ENCODE assay signal across 25 cellular contexts in the genomic region with DNA sequence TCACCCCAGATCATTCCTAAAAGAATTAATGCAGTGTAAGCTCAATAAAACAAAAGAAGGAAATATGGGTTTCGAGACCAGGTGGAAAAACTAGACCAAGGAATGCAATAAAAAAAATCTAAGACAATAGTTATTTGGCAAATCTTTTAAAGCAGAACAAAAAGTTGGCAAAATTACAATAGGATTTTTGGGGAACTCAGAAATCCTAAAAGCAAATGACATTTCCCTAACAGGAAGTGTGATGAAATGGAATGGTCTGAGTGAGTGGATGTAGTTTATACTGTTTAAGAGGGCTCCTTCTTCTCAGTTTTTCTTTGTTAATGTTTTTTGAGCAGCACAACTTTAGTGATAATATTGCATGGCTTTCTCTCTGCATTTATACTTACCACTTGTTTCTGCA.
"Had no signal": no experiment of that assay in that cellular context is flagged by ENCODE, and none has a peak within 500 bp of the region (broad histone marks: within the 10 kb centered on the region; RNA-seq: fewer than 3 reads in every experiment).

No MANE protein-coding gene starts in this region.

- H3K9me3 Mint-ChIP-seq: activated naive CD8-positive, alpha-beta T cell treated with anti-CD3 and anti-CD28 coated beads, Interleukin-2, amount 10 ng/mL, durations not matched to agents 7 days and 5 days; neural progenitor cell; stimulated activated naive B cell treated with anti-CD40 and anti-IgM and Interleukin-4, amounts not matched to agents 10 μg/mL and 1 μg/mL and 100 μg/mL, for 72 hours; WTC11 had no signal

- H3K27me3 ChIP-seq: breast epithelium, gastrocnemius medialis, heart right ventricle, neural progenitor cell, transverse colon, uterus had no signal

- H3K36me3 ChIP-seq: breast epithelium, gastrocnemius medialis, heart right ventricle, neural progenitor cell, prostate gland, transverse colon, uterus had no signal

- FAIRE-seq: keratinocyte had no signal

- H3K4me1 Mint-ChIP-seq: activated naive CD8-positive, alpha-beta T cell treated with anti-CD3 and anti-CD28 coated beads, Interleukin-2, amount 10 ng/mL, durations not matched to agents 7 days and 5 days; naive thymus-derived CD4-positive, alpha-beta T cell; stimulated activated naive B cell treated with anti-CD40 and anti-IgM and Interleukin-4, amounts not matched to agents 10 μg/mL and 1 μg/mL and 100 μg/mL, for 72 hours had no signal

- H3K36me3 Mint-ChIP-seq: activated naive CD8-positive, alpha-beta T cell treated with anti-CD3 and anti-CD28 coated beads, Interleukin-2, amount 10 ng/mL, durations not matched to agents 7 days and 5 days; stimulated activated naive B cell treated with anti-CD40 and anti-IgM and Interleukin-4, amounts not matched to agents 10 μg/mL and 1 μg/mL and 100 μg/mL, for 72 hours; WTC11 had no signal

- H3K27ac Mint-ChIP-seq: activated naive CD4-positive, alpha-beta T cell treated with anti-CD3 and anti-CD28 coated beads for 36 hours; activated naive CD8-positive, alpha-beta T cell treated with anti-CD3 and anti-CD28 coated beads, Interleukin-2, amount 10 ng/mL, durations not matched to agents 7 days and 5 days; activated T-cell treated with anti-CD3 and anti-CD28 coated beads, Interleukin-2, amount 50 U/mL, for 24 hours; naive thymus-derived CD4-positive, alpha-beta T cell; neural progenitor cell; stimulated activated naive B cell treated with anti-CD40 and anti-IgM and Interleukin-4, amounts not matched to agents 10 μg/mL and 1 μg/mL and 100 μg/mL, for 72 hours; WTC11 had no signal

- H3K4me1 ChIP-seq: breast epithelium, prostate gland, transverse colon, uterus had no signal

- H3K27ac ChIP-seq: gastrocnemius medialis, neural progenitor cell, prostate gland, transverse colon, uterus had no signal

- DNase-seq: activated CD4-positive, alpha-beta T cell treated with anti-CD3 and anti-CD28 coated beads, Interleukin-2, amount 50 U/mL, for 4 hours; activated CD8-positive, alpha-beta memory T cell treated with anti-CD3 and anti-CD28 coated beads for 24 hours; activated CD8-positive, alpha-beta memory T cell treated with anti-CD3 and anti-CD28 coated beads, Interleukin-2, amount 50 U/mL, for 4 hours; activated naive CD4-positive, alpha-beta T cell treated with anti-CD3 and anti-CD28 coated beads for 36 hours; activated naive CD8-positive, alpha-beta T cell treated with anti-CD3 and anti-CD28 coated beads, Interleukin-2, amount 10 ng/mL, durations not matched to agents 7 days and 5 days; activated T-cell treated with anti-CD3 and anti-CD28 coated beads, Interleukin-2, amount 50 U/mL, for 24 hours; amniotic stem cell; cerebellar nuclear complex; gastrocnemius medialis; heart right ventricle; naive thymus-derived CD4-positive, alpha-beta T cell; stimulated activated CD4-positive, alpha-beta T cell treated with anti-CD3 and anti-CD28 coated beads, Interleukin-2, amount 100 ng/mL, for 48 hours; stimulated activated CD8-positive, alpha-beta memory T cell treated with anti-CD3 and anti-CD28 coated beads, Interleukin-4, amount 100 ng/mL, for 48 hours; stimulated activated naive B cell treated with anti-CD40 and anti-IgM and Interleukin-4, amounts not matched to agents 10 μg/mL and 1 μg/mL and 100 μg/mL, for 72 hours; T-helper 1 cell; transverse colon; uterus had no signal

- ATAC-seq: esophagus mucosa; gastrocnemius medialis; naive thymus-derived CD4-positive, alpha-beta T cell; stimulated activated naive B cell treated with anti-CD40 and anti-IgM and Interleukin-4, amounts not matched to agents 10 μg/mL and 1 μg/mL and 100 μg/mL, for 72 hours; WTC11 had no signal

- H3K4me3 Mint-ChIP-seq: activated naive CD4-positive, alpha-beta T cell treated with anti-CD3 and anti-CD28 coated beads for 36 hours; activated naive CD8-positive, alpha-beta T cell treated with anti-CD3 and anti-CD28 coated beads, Interleukin-2, amount 10 ng/mL, durations not matched to agents 7 days and 5 days; activated T-cell treated with anti-CD3 and anti-CD28 coated beads, Interleukin-2, amount 50 U/mL, for 24 hours; naive thymus-derived CD4-positive, alpha-beta T cell; neural progenitor cell; stimulated activated naive B cell treated with anti-CD40 and anti-IgM and Interleukin-4, amounts not matched to agents 10 μg/mL and 1 μg/mL and 100 μg/mL, for 72 hours; WTC11 had no signal

- H3K9me3 ChIP-seq: breast epithelium, gastrocnemius medialis, heart right ventricle, prostate gland, transverse colon, uterus had no signal

- H3K4me3 ChIP-seq: breast epithelium, coronary artery, gastrocnemius medialis, heart right ventricle, lung, neural progenitor cell, prostate gland, transverse colon, uterus had no signal

- H3K27me3 Mint-ChIP-seq: activated naive CD8-positive, alpha-beta T cell treated with anti-CD3 and anti-CD28 coated beads, Interleukin-2, amount 10 ng/mL, durations not matched to agents 7 days and 5 days; activated T-cell treated with anti-CD3 and anti-CD28 coated beads, Interleukin-2, amount 50 U/mL, for 24 hours; naive thymus-derived CD4-positive, alpha-beta T cell; stimulated activated naive B cell treated with anti-CD40 and anti-IgM and Interleukin-4, amounts not matched to agents 10 μg/mL and 1 μg/mL and 100 μg/mL, for 72 hours had no signal
